Comparison of ENCODE assay signal across 1 cellular context in the genomic region with DNA sequence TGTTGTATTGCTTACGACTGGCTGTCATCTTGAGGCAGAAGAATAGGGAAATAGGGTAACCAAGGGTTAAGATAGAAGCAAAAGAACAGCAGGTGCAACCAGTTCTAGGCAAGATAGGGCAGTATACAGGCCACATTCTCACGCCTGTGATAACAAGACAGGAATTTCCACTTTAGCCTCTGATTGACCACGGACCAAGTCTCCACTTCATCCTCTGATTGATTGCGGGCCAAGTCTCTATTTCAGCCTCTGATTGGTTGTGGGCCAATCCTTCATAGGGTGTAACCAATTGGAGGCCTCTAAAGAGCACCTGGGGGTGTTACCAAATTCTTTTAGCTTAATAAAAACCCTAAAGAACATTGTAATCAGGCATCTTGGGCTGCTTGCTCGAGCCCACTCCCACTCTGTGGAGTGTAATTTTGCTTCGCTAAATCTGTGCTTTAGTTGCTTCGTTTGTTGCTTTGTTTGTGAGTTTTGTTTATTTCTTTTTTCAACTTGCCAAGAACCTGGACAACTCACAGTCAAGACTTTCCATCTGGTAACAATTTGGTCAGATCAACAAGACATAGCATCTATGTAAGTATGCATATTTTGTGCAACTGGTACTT.
TF ChIP-seq lines count a peak whose summit lies in the region.

No MANE protein-coding gene starts in this region.

TF ChIP-seq in HCT116, 20 proteins besides CTCF, POLR2A, EP300 and RAD21:
- no peak for TF ChIP-seq CEBPB (IDR thresholded peaks at IDR 0.05; ENCODE audit: low read depth)
- no peak for TF ChIP-seq REST (IDR thresholded peaks at IDR 0.05; ENCODE audit: low read depth)
TF ChIP-seq in HCT116: peak in this region for 0.
